15 cellular contexts compared by ENCODE assay signal in the genomic region with DNA sequence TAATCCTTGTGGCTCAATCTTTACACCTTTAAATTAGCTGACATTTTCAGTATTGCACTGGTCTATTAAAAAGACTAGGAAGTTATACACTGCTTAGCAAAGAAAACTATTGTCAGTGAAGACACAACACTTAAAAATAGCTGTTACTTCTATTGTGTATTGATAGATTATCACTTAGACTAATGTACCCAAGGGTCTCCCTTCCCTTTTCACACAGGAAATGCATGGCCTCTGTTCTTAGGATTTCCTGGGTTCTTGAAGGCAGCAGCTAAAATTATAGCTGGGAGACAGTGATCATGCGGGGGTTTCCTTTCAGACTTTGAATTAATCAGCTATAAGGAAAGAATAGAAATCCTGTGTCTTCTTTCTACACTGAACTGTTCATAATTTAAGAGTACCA.
"Had no signal": no experiment of that assay in that cellular context is flagged by ENCODE, and none has a peak within 500 bp of the region (broad histone marks: within the 10 kb centered on the region; RNA-seq: fewer than 3 reads in every experiment).

No MANE protein-coding gene starts in this region.

- H3K36me3 ChIP-seq: left ventricle myocardium inferior, sigmoid colon had no signal

- ATAC-seq: activated CD4-positive, CD25-positive, alpha-beta regulatory T cell treated with anti-CD3 and anti-CD28 coated beads, Interleukin-2, amount 50 U/mL, for 24 hours; activated CD8-positive, alpha-beta memory T cell treated with anti-CD3 and anti-CD28 coated beads, Interleukin-2, amount 10 ng/mL, durations not matched to agents 7 days and 5 days had no signal

- H3K4me3 Mint-ChIP-seq: activated CD8-positive, alpha-beta memory T cell treated with anti-CD3 and anti-CD28 coated beads, Interleukin-2, amount 10 ng/mL, durations not matched to agents 7 days and 5 days; memory B cell; neural crest cell; T-helper 2 cell treated with Interferon-gamma antibody and Interleukin-4, amounts not matched to agents 5 μg/mL and 100 μg/mL, for 36 hours had no signal

- H3K27me3 ChIP-seq: esophagus muscularis mucosa, hepatocyte, sigmoid colon, stomach had no signal

- H3K9me3 ChIP-seq: esophagus muscularis mucosa, left ventricle myocardium inferior, sigmoid colon, stomach had no signal

- H3K4me3 ChIP-seq: esophagus muscularis mucosa, hepatocyte, left ventricle myocardium inferior, sigmoid colon, stomach had no signal

- H3K27ac Mint-ChIP-seq: activated CD8-positive, alpha-beta memory T cell treated with anti-CD3 and anti-CD28 coated beads, Interleukin-2, amount 10 ng/mL, durations not matched to agents 7 days and 5 days; memory B cell; T-helper 2 cell treated with Interferon-gamma antibody and Interleukin-4, amounts not matched to agents 5 μg/mL and 100 μg/mL, for 36 hours had no signal

- H3K9me3 Mint-ChIP-seq: memory B cell; neural crest cell; T-helper 2 cell treated with Interferon-gamma antibody and Interleukin-4, amounts not matched to agents 5 μg/mL and 100 μg/mL, for 36 hours had no signal

- H3K27ac ChIP-seq: esophagus muscularis mucosa, hepatocyte, left ventricle myocardium inferior, sigmoid colon, stomach had no signal

- H3K27me3 Mint-ChIP-seq: activated CD8-positive, alpha-beta memory T cell treated with anti-CD3 and anti-CD28 coated beads, Interleukin-2, amount 10 ng/mL, durations not matched to agents 7 days and 5 days; memory B cell had no signal

- DNase-seq: activated CD8-positive, alpha-beta memory T cell treated with anti-CD3 and anti-CD28 coated beads, Interleukin-2, amount 10 ng/mL, durations not matched to agents 7 days and 5 days; activated naive CD4-positive, alpha-beta T cell; activated T-cell treated with anti-CD3 and anti-CD28 coated beads, Interleukin-2, amount 50 U/mL, for 1 hour; left ventricle myocardium inferior; SIG-M5; sigmoid colon; stimulated activated CD4-positive, alpha-beta T cell treated with anti-CD3 and anti-CD28 coated beads, Interleukin-1b, Interleukin-23, amount 100 ng/mL, for 48 hours; stomach; SW 1271 had no signal
